Comparison of ENCODE assay signal across 7 cellular contexts in genomic region chr7:76393116-76394031, GRCh38. TPM values are rescaled to one million over a fixed set of nuclear protein-coding genes. Genes with fewer than 3 reads are reported as not detected.
DNase-seq lines count a peak whose midpoint lies in the region; ATAC-seq and TF ChIP-seq lines count a peak whose summit lies in the region.

No MANE protein-coding gene starts in this region.

- H3K4me3 ChIP-seq in astrocyte of the spinal cord (ENCODE audit: low read depth, low read length) (peak overlapping the region; percentile 44), iPS DF 6.9 (ENCODE audit: low read length) (peak overlapping the region; percentile 42; the same call in 1 of the 2 replicates), gastrocnemius medialis (peak overlapping the region; percentile 66 to 89 (median 72))

- in situ Hi-C loops in astrocyte of the spinal cord (cut with HindIII; ENCODE audit: low sequenced_read_pairs) (no loop called here), gastrocnemius medialis (cut with MboI; ENCODE audit: low sequenced_read_pairs in 4 of 4) (no loop called here)

- H3K36me3 ChIP-seq in iPS DF 6.9 (ENCODE audit: control insufficient read depth, insufficient read depth, low read length) (no peaks in the 10 kb centered on the region), gastrocnemius medialis (no peaks in the 10 kb centered on the region)

- TF ChIP-seq POLR2A in gastrocnemius medialis (IDR thresholded peaks at IDR 0.05) = peak; percentile 89 to 91

- H3K9me3 ChIP-seq in iPS DF 6.9 (ENCODE audit: control insufficient read depth, insufficient read depth, low read length) = no peaks in the 10 kb centered on the region
- H3K9me3 ChIP-seq in gastrocnemius medialis = no peaks in the 10 kb centered on the region

- no peak overlapping the region for H3K27ac ChIP-seq in iPS DF 6.9 (ENCODE audit: low read length)
- H3K27ac ChIP-seq in gastrocnemius medialis = peak overlapping the region; percentile 83 to 96 (median 88)

- TF ChIP-seq CTCF in astrocyte of the spinal cord (IDR thresholded peaks at IDR 0.05; ENCODE audit: low read depth, low read length) (no peak), gastrocnemius medialis (IDR thresholded peaks at IDR 0.05 in 4 of 5, conservative IDR thresholded peaks at IDR 0.05 in 1 of 5) (peak in 1 of 5 experiments; percentile 19)

- intact Hi-C loops in gastrocnemius medialis (cut with DNase I; ENCODE audit: low total_unique reads) = loop anchor here (1.0 kb wide), 1 partner anchor 34 kb away; no protein-coding TSS in a partner anchor

- WGBS in iPS DF 6.9 (ENCODE audit: insufficient coverage, insufficient read length) = no CpG with 5 or more reads among the region's 99 CpGs

- DNase-seq in NCI-H1930 (lab: John Stamatoyannopoulos, UW) (peak; percentile 91 to 96), T1000 (lab: John Stamatoyannopoulos, UW) (peak; percentile 70), astrocyte of the spinal cord (ENCODE audit: low read depth, low spot score) (peak; percentile 83), iPS DF 6.9 (ENCODE audit: low read depth, low spot score) (peak; percentile 83), gastrocnemius medialis (peak; percentile 87 to 95)

- peak; percentile 86 for ATAC-seq in GM18511 (IDR thresholded peaks at IDR 0.05; ENCODE audit: unreplicated experiment)
- ATAC-seq in HG02970 (IDR thresholded peaks at IDR 0.05; ENCODE audit: low FRiP score, unreplicated experiment) = peak; percentile 89
- peak; percentile 88 to 89 for ATAC-seq in gastrocnemius medialis

- H3K27me3 ChIP-seq in iPS DF 6.9 (ENCODE audit: control insufficient read depth, insufficient read depth, low read length) (no peaks in the 10 kb centered on the region), gastrocnemius medialis (no peaks in the 10 kb centered on the region)

- peaks cover 9% of the 10 kb centered on the region; the same call in 1 of the 2 replicates for H3K4me1 ChIP-seq in iPS DF 6.9 (ENCODE audit: control insufficient read depth, insufficient read depth, low read length)
- peaks cover 19 to 20% of the 10 kb centered on the region in 2 donors for H3K4me1 ChIP-seq in gastrocnemius medialis

RNA-seq across cellular contexts. Expression of gene SSC4D, which starts 16.1 kb away (rescaled TPM):
- under 1 TPM in 3 of 4 donors, not detected in 1; 0.20 to 0.68 (median 0.25) TPM for total RNA-seq in gastrocnemius medialis

RNA-seq across cellular contexts. Expression of gene ZP3, which starts 31.4 kb away (rescaled TPM):
- 1 to 10 TPM in 1 of 4 donors, not detected in 3; 1.1 TPM for total RNA-seq in gastrocnemius medialis

RNA-seq across cellular contexts. Expression of gene YWHAG, which starts 34.6 kb away (rescaled TPM):
- total RNA-seq in gastrocnemius medialis = 100 to 1,000 TPM; 119 to 262 (median 179) TPM
